11 cellular contexts compared by ENCODE assay signal in the genomic region with DNA sequence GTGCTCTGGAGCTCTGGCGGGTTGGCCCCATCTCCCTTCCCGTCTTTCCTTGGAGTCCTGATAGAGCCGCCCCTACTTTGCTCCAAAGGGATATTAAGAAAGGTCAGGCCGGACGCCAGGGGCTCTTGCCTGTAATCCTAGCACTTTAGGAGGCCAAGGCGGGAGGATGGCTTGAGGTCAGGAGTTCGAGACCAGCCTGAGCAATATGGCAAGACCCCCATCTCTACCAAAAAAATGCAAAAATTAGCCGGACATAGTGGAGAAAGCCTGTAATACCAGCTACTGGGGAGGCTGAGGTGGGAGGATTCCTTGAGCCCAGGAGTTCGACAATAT. TPM values are rescaled to one million over a fixed set of nuclear protein-coding genes. Genes with fewer than 3 reads are reported as not detected.
DNase-seq lines count a peak whose midpoint lies in the region; FAIRE-seq and TF ChIP-seq lines count a peak whose summit lies in the region.
"Had no signal": no experiment of that assay in that cellular context is flagged by ENCODE, and none has a peak within 500 bp of the region (broad histone marks: within the 10 kb centered on the region; RNA-seq: fewer than 3 reads in every experiment).

No MANE protein-coding gene starts in this region.

- no peaks in the 10 kb centered on the region for H3K36me3 Mint-ChIP-seq in CD14-positive monocyte
- no peaks in the 10 kb centered on the region for H3K36me3 Mint-ChIP-seq in osteocyte (ENCODE audit: unreplicated experiment)
- H3K36me3 Mint-ChIP-seq: CD4-positive, CD25-positive, alpha-beta regulatory T cell had no signal

- DNase-seq in CD14-positive monocyte (ENCODE audit: low spot score), result no peak
- no peak for DNase-seq in LNCaP clone FGC (ENCODE audit: low read depth)
- no peak for DNase-seq in H1 (ENCODE audit: low read depth in 1 of 2, low spot score in 2 of 2)
- DNase-seq in osteocyte (ENCODE audit: extremely low spot score, unreplicated experiment), result no peak
- no peak for DNase-seq in GM13977 (ENCODE audit: low spot score)
- DNase-seq in RWPE1 (ENCODE audit: low spot score), result no peak
- no peak for DNase-seq in cortex of kidney (lab: John Stamatoyannopoulos, UW)
- DNase-seq in substantia nigra (lab: John Stamatoyannopoulos, UW), result no peak
- DNase-seq: Kasumi-1 had no signal

- H3K4me2 ChIP-seq in H1 (ENCODE audit: insufficient read depth in 1 of 2, low read depth in 2 of 2, low read length in 2 of 2), result peak overlapping the region in 1 of 2 experiments; percentile 99; a peak in 2 of 4 replicates

- H3K4me1 Mint-ChIP-seq in CD14-positive monocyte (peaks cover 10% of the 10 kb centered on the region), osteocyte (ENCODE audit: unreplicated experiment) (peaks cover 10% of the 10 kb centered on the region)

- H3K36me3 ChIP-seq in H1 (ENCODE audit: control insufficient read depth in 2 of 4, insufficient read depth in 4 of 4, low read length in 3 of 4), result no peaks in the 10 kb centered on the region

- in situ Hi-C loops in GM13977 (cut with MboI; ENCODE audit: low pct_unique_long_range_greater_than_20kb, low sequenced_read_pairs, unreplicated experiment), result loop anchor here (25.0 kb wide), 1 partner anchor 238 kb away; a partner anchor contains a TSS

- peaks cover 74 to 98% (median 91%) of the 10 kb centered on the region in 3 donors for H3K27me3 Mint-ChIP-seq in CD14-positive monocyte (ENCODE audit: low read depth in 3 of 3)
- H3K27me3 Mint-ChIP-seq in osteocyte (ENCODE audit: unreplicated experiment), result peaks cover 49% of the 10 kb centered on the region

- no peak overlapping the region for H2BK20ac ChIP-seq in H1 (ENCODE audit: low read length)

- H2AK5ac ChIP-seq in H1 (ENCODE audit: low read depth, low read length), result no peak overlapping the region

- no peak for FAIRE-seq in H1 (lab: Jason Lieb, UNC)

- no peak overlapping the region for H4K91ac ChIP-seq in H1 (replicated peaks; ENCODE audit: insufficient read length, low read length)

- H3K18ac ChIP-seq in H1 (ENCODE audit: extremely low read depth, low read length), result no peak overlapping the region

- POLR2A ChIA-PET in H1 (lab: Charles Lee; ENCODE audit: partially characterized antibody), result interaction anchor here (0.8 to 1.3 kb wide), 4 partner anchors 18 to 114 kb away, joined by 3 to 5 read pairs (median 4); a partner anchor contains a TSS
- POLR2A ChIA-PET in RWPE1 (lab: Yijun Ruan, JAX; ENCODE audit: low non-redundant PET), result no interaction called here

- CTCF ChIA-PET in H1 (lab: Charles Lee; ENCODE audit: partially characterized antibody), result interaction anchor here (0.6 to 7.5 kb wide), 9 partner anchors 12 to 400 kb away, joined by 3 to 86 read pairs (median 3); no protein-coding TSS in a partner anchor
- CTCF ChIA-PET in RWPE1 (lab: Yijun Ruan, JAX), result interaction anchor here (0.7 to 1.3 kb wide), 3 partner anchors 17 to 110 kb away, joined by 3 to 5 read pairs (median 5); no protein-coding TSS in a partner anchor

- no peak overlapping the region for H2BK12ac ChIP-seq in H1 (ENCODE audit: low read depth, low read length)

- H3K9me3 ChIP-seq in H1 (ENCODE audit: insufficient read depth in 2 of 2, low read depth in 1 of 2, low read length in 1 of 2), result no peaks in the 10 kb centered on the region

- no peak for TF ChIP-seq EP300 in H1 (IDR thresholded peaks at IDR 0.05; ENCODE audit: borderline replicate concordance in 1 of 2, low read depth in 2 of 2, low read length in 2 of 2)

- H2BK5ac ChIP-seq in H1 (ENCODE audit: low read depth, low read length), result no peak overlapping the region

- peak overlapping the region in 1 of 7 donors; percentile 25 for H3K27ac Mint-ChIP-seq in CD14-positive monocyte
- H3K27ac Mint-ChIP-seq in osteocyte (ENCODE audit: unreplicated experiment), result no peak overlapping the region
- H3K27ac Mint-ChIP-seq: CD4-positive, CD25-positive, alpha-beta regulatory T cell had no signal

- peaks cover 0 to 8% (median 5%) of the 10 kb centered on the region in 4 experiments; a peak in 6 of 7 replicates for H3K4me1 ChIP-seq in H1 (replicated peaks in 1 of 4; ENCODE audit: control insufficient read depth in 3 of 4, insufficient read depth in 4 of 4, low read length in 3 of 4)

- no peaks in the 10 kb centered on the region for H3K79me1 ChIP-seq in H1 (ENCODE audit: low read depth, low read length)

- no peak for TF ChIP-seq CTCF in CD14-positive monocyte (IDR thresholded peaks at IDR 0.05)
- TF ChIP-seq CTCF in LNCaP clone FGC (IDR thresholded peaks at IDR 0.05; ENCODE audit: control insufficient read depth, extremely low read depth, insufficient read depth), result no peak
- no peak for TF ChIP-seq CTCF in H1 (IDR thresholded peaks at IDR 0.05; ENCODE audit: control extremely low read depth in 1 of 3, insufficient read depth in 1 of 3, low read depth in 1 of 3, low read length in 3 of 3)
- no peak for TF ChIP-seq CTCF in osteocyte (IDR thresholded peaks at IDR 0.05)
- TF ChIP-seq CTCF in GM13977 (IDR thresholded peaks at IDR 0.05; ENCODE audit: extremely low read depth, insufficient read depth, missing control alignments), result no peak
- no peak for TF ChIP-seq CTCF in RWPE1 (conservative IDR thresholded peaks at IDR 0.05; ENCODE audit: low read depth)

- no peak overlapping the region for H3K23ac ChIP-seq in H1 (ENCODE audit: insufficient read length)

- no peak overlapping the region for H3K27ac ChIP-seq in H1 (ENCODE audit: low read depth, low read length)
- H3K27ac ChIP-seq in RWPE1, result no peak overlapping the region
- H3K27ac ChIP-seq in substantia nigra (ENCODE audit: low read depth, low read length, poor library complexity, severe bottlenecking), result no peak overlapping the region

- peak overlapping the region; percentile 58; the same call in 1 of the 2 replicates for H3K4me3 ChIP-seq in LNCaP clone FGC (ENCODE audit: low read depth, low read length)
- H3K4me3 ChIP-seq in H1 (ENCODE audit: extremely low read depth in 1 of 4, insufficient read depth in 2 of 4, low read depth in 3 of 4, low read length in 4 of 4), result peak overlapping the region in 1 of 4 experiments; percentile 86; a peak in 3 of 8 replicates

- H4K20me1 ChIP-seq in H1 (replicated peaks in 1 of 2; ENCODE audit: control insufficient read depth in 1 of 2, insufficient read depth in 2 of 2, low read length in 2 of 2), result peaks cover 0 to 5% of the 10 kb centered on the region in 2 experiments

- no peak overlapping the region for H4K8ac ChIP-seq in H1 (ENCODE audit: extremely low read depth, insufficient read depth, low read length)

- peaks cover 18% of the 10 kb centered on the region for H3K23me2 ChIP-seq in H1 (ENCODE audit: low read depth, low read length)

- 40% methylated on average over 9 of the region's 9 CpGs; no CpG with 5 or more reads in 1 of the 2 experiments for WGBS in H1 (ENCODE audit: extremely low coverage in 1 of 2, insufficient coverage in 1 of 2, insufficient read length in 1 of 2, insufficient replicate concordance in 2 of 2, low coverage in 1 of 2, low lambda C conversion rate in 2 of 2, missing lambda C conversion rate in 1 of 2), 2 experiments

- intact Hi-C loops in CD14-positive monocyte (cut with micrococcal nuclease), result loop anchor here in 1 of 2 donors (5.0 kb wide), 1 partner anchor 38 kb away; no protein-coding TSS in a partner anchor

- H3K4ac ChIP-seq in H1 (replicated peaks; ENCODE audit: insufficient read length, low read depth, low read length), result no peak overlapping the region

- no peak overlapping the region for H2BK120ac ChIP-seq in H1 (replicated peaks; ENCODE audit: low read depth, low read length)

- no peak overlapping the region for H3K14ac ChIP-seq in H1 (ENCODE audit: insufficient read length)

- H2BK15ac ChIP-seq in H1 (ENCODE audit: low read length), result no peak overlapping the region

- H3K27me3 ChIP-seq in H1 (replicated peaks in 1 of 4; ENCODE audit: control insufficient read depth in 3 of 4, extremely low read depth in 1 of 4, insufficient read depth in 3 of 4, low read length in 3 of 4), result peaks cover 0 to 12% (median 10%) of the 10 kb centered on the region in 4 experiments; a peak in 5 of 7 replicates

- no peak overlapping the region for H3K56ac ChIP-seq in H1 (replicated peaks; ENCODE audit: insufficient read length, low read depth, low read length)

- no peaks in the 10 kb centered on the region for H3K79me2 ChIP-seq in H1 (ENCODE audit: control insufficient read depth in 1 of 2, insufficient read depth in 2 of 2, low read length in 2 of 2)

- H3K9ac ChIP-seq in H1 (replicated peaks in 1 of 4; ENCODE audit: extremely low read depth in 1 of 4, low read depth in 3 of 4, low read length in 3 of 4), result no peak overlapping the region

- TF ChIP-seq RAD21 in H1 (IDR thresholded peaks at IDR 0.05 in 1 of 2, conservative IDR thresholded peaks at IDR 0.05 in 1 of 2; ENCODE audit: low read depth in 2 of 2, low read length in 2 of 2), result no peak; a peak in 1 of 4 replicates

- H4K5ac ChIP-seq in H1 (ENCODE audit: insufficient read length, low read depth, low read length), result no peak overlapping the region

- H3K4me3 Mint-ChIP-seq in CD14-positive monocyte, result peak overlapping the region; percentile 34 to 73
- H3K4me3 Mint-ChIP-seq in osteocyte (ENCODE audit: unreplicated experiment), result peak overlapping the region; percentile 10

- H3K9me3 Mint-ChIP-seq in CD14-positive monocyte, result peaks cover 0 to 17% (median 8%) of the 10 kb centered on the region in 7 donors
- H3K9me3 Mint-ChIP-seq in osteocyte (ENCODE audit: unreplicated experiment), result no peaks in the 10 kb centered on the region
- H3K9me3 Mint-ChIP-seq: CD4-positive, CD25-positive, alpha-beta regulatory T cell had no signal

- no peak overlapping the region for H2AFZ ChIP-seq in H1 (ENCODE audit: low read length)

- TF ChIP-seq POLR2A in H1 (IDR thresholded peaks at IDR 0.05; ENCODE audit: control extremely low read depth in 1 of 2, low read depth in 2 of 2, low read length in 2 of 2), result no peak

RNA-seq across cellular contexts. Expression of a gene that starts 0.3 kb away (rescaled TPM):
- polyA plus RNA-seq in CD14-positive monocyte (under 1 TPM in 1 of 2 donors, not detected in 1; 0.15 TPM), H1 (2011; rRNA removed) (10.6 and 17.0 TPM in 2 replicates)
- total RNA-seq in H1 (2021; fragmentation: NEBNext Ultra II Directional; extraction: Animal tissue kit (Norgen Biotek cat#: 25700)), result 8.6 and 9.4 TPM in 2 replicates
- polyA plus RNA-seq in H1 (2011; cell fraction: cytosol; rRNA removed), result 11.1 TPM
- 123 TPM for polyA plus RNA-seq in H1 (2011; cell fraction: nucleus; rRNA removed)
- polyA plus RNA-seq in H1 (2012, experiment 1 of 2), result 12.1 to 25.0 TPM (median 22.0 TPM) in 4 replicates
- 10.1 TPM for polyA plus RNA-seq in H1 (2012, experiment 2 of 2)
- 13.6 TPM for polyA plus RNA-seq in H1 (2013, experiment 1 of 2)
- polyA plus RNA-seq in H1 (2013, experiment 2 of 2), result 11.2 TPM
- polyA minus RNA-seq in H1 (2011; rRNA and poly(A)+ RNA removed), result 2.0 and 2.7 TPM in 2 replicates
- polyA minus RNA-seq in H1 (2011; cell fraction: cytosol; rRNA and poly(A)+ RNA removed), result 3.7 TPM
- 17.7 TPM for polyA minus RNA-seq in H1 (2011; cell fraction: nucleus; rRNA and poly(A)+ RNA removed)
- 0.43 TPM in 1 of 2 replicates, not detected in the other for total RNA-seq in osteocyte
- total RNA-seq: CD4-positive, CD25-positive, alpha-beta regulatory T cell; fibroblast of villous mesenchyme had no signal
- polyA plus RNA-seq: CD4-positive, CD25-positive, alpha-beta regulatory T cell had no signal

RNA-seq across cellular contexts. Expression of a gene that starts 43.0 kb away (rescaled TPM):
- not detected for polyA plus RNA-seq in CD14-positive monocyte
- 3.4 and 3.8 TPM in 2 replicates for total RNA-seq in H1 (2021; fragmentation: NEBNext Ultra II Directional; extraction: Animal tissue kit (Norgen Biotek cat#: 25700))
- 5.0 and 6.9 TPM in 2 replicates for polyA plus RNA-seq in H1 (2011; rRNA removed)
- polyA plus RNA-seq in H1 (2011; cell fraction: cytosol; rRNA removed), result 5.6 TPM
- polyA plus RNA-seq in H1 (2011; cell fraction: nucleus; rRNA removed), result 5.4 TPM
- 1.8 to 3.9 TPM (median 3.5 TPM) in 4 replicates for polyA plus RNA-seq in H1 (2012, experiment 1 of 2)
- polyA plus RNA-seq in H1 (2012, experiment 2 of 2), result 3.4 TPM
- 2.4 TPM for polyA plus RNA-seq in H1 (2013, experiment 1 of 2)
- polyA plus RNA-seq in H1 (2013, experiment 2 of 2), result 2.7 TPM
- polyA minus RNA-seq in H1 (2011; rRNA and poly(A)+ RNA removed), result 0.73 and 1.0 TPM in 2 replicates
- 2.7 TPM for polyA minus RNA-seq in H1 (2011; cell fraction: cytosol; rRNA and poly(A)+ RNA removed)
- polyA minus RNA-seq in H1 (2011; cell fraction: nucleus; rRNA and poly(A)+ RNA removed), result 3.2 TPM
- 5.0 and 6.2 TPM in 2 replicates for total RNA-seq in osteocyte

RNA-seq across cellular contexts. Expression of a gene that starts 46.3 kb away (rescaled TPM):
- polyA plus RNA-seq in CD14-positive monocyte (10 to 100 TPM; 26.2 to 40.1 TPM), H1 (2011; rRNA removed) (29.7 and 36.7 TPM in 2 replicates)
- total RNA-seq in H1 (2021; fragmentation: NEBNext Ultra II Directional; extraction: Animal tissue kit (Norgen Biotek cat#: 25700)), result 22.5 and 25.8 TPM in 2 replicates
- polyA plus RNA-seq in H1 (2011; cell fraction: cytosol; rRNA removed), result 27.6 TPM
- 40.4 TPM for polyA plus RNA-seq in H1 (2011; cell fraction: nucleus; rRNA removed)
- 15.7 to 25.2 TPM (median 24.4 TPM) in 4 replicates for polyA plus RNA-seq in H1 (2012, experiment 1 of 2)
- 15.7 TPM for polyA plus RNA-seq in H1 (2012, experiment 2 of 2)
- 18.6 TPM for polyA plus RNA-seq in H1 (2013, experiment 1 of 2)
- 21.0 TPM for polyA plus RNA-seq in H1 (2013, experiment 2 of 2)
- polyA minus RNA-seq in H1 (2011; rRNA and poly(A)+ RNA removed), result 39.7 and 70.8 TPM in 2 replicates
- 38.4 TPM for polyA minus RNA-seq in H1 (2011; cell fraction: cytosol; rRNA and poly(A)+ RNA removed)
- polyA minus RNA-seq in H1 (2011; cell fraction: nucleus; rRNA and poly(A)+ RNA removed), result 23.6 TPM
- total RNA-seq in osteocyte, result 47.7 and 48.0 TPM in 2 replicates

RNA-seq across cellular contexts. Expression of a gene that starts 58.6 kb away (rescaled TPM):
- 1 to 10 TPM; 3.2 to 5.2 TPM for polyA plus RNA-seq in CD14-positive monocyte
- 6.0 and 6.1 TPM in 2 replicates for total RNA-seq in H1 (2021; fragmentation: NEBNext Ultra II Directional; extraction: Animal tissue kit (Norgen Biotek cat#: 25700))
- polyA plus RNA-seq in H1 (2011; rRNA removed), result 6.3 and 10.0 TPM in 2 replicates
- 5.9 TPM for polyA plus RNA-seq in H1 (2011; cell fraction: cytosol; rRNA removed)
- polyA plus RNA-seq in H1 (2011; cell fraction: nucleus; rRNA removed), result 6.7 TPM
- 3.7 to 5.1 TPM (median 4.4 TPM) in 4 replicates for polyA plus RNA-seq in H1 (2012, experiment 1 of 2)
- polyA plus RNA-seq in H1 (2012, experiment 2 of 2), result 5.4 TPM
- 5.8 TPM for polyA plus RNA-seq in H1 (2013, experiment 1 of 2)
- 5.2 TPM for polyA plus RNA-seq in H1 (2013, experiment 2 of 2)
- polyA minus RNA-seq in H1 (2011; rRNA and poly(A)+ RNA removed), result 3.4 and 4.4 TPM in 2 replicates
- polyA minus RNA-seq in H1 (2011; cell fraction: cytosol; rRNA and poly(A)+ RNA removed), result 3.7 TPM
- 10.2 TPM for polyA minus RNA-seq in H1 (2011; cell fraction: nucleus; rRNA and poly(A)+ RNA removed)
- total RNA-seq in osteocyte, result 13.8 and 14.5 TPM in 2 replicates

RNA-seq across cellular contexts. Expression of a gene that starts 58.8 kb away (rescaled TPM):
- 10 to 100 TPM; 44.5 to 51.9 TPM for polyA plus RNA-seq in CD14-positive monocyte
- 72.2 and 78.4 TPM in 2 replicates for total RNA-seq in H1 (2021; fragmentation: NEBNext Ultra II Directional; extraction: Animal tissue kit (Norgen Biotek cat#: 25700))
- 72.3 and 76.5 TPM in 2 replicates for polyA plus RNA-seq in H1 (2011; rRNA removed)
- polyA plus RNA-seq in H1 (2011; cell fraction: cytosol; rRNA removed), result 102 TPM
- 59.5 TPM for polyA plus RNA-seq in H1 (2011; cell fraction: nucleus; rRNA removed)
- 82.5 to 105 TPM (median 96.1 TPM) in 4 replicates for polyA plus RNA-seq in H1 (2012, experiment 1 of 2)
- polyA plus RNA-seq in H1 (2012, experiment 2 of 2), result 78.5 TPM
- polyA plus RNA-seq in H1 (2013, experiment 1 of 2), result 147 TPM
- 170 TPM for polyA plus RNA-seq in H1 (2013, experiment 2 of 2)
- 31.4 and 38.7 TPM in 2 replicates for polyA minus RNA-seq in H1 (2011; rRNA and poly(A)+ RNA removed)
- 22.4 TPM for polyA minus RNA-seq in H1 (2011; cell fraction: cytosol; rRNA and poly(A)+ RNA removed)
- 19.5 TPM for polyA minus RNA-seq in H1 (2011; cell fraction: nucleus; rRNA and poly(A)+ RNA removed)
- total RNA-seq in osteocyte, result 47.2 and 56.7 TPM in 2 replicates
